Comparison of ENCODE assay signal across 17 cellular contexts in the genomic region with DNA sequence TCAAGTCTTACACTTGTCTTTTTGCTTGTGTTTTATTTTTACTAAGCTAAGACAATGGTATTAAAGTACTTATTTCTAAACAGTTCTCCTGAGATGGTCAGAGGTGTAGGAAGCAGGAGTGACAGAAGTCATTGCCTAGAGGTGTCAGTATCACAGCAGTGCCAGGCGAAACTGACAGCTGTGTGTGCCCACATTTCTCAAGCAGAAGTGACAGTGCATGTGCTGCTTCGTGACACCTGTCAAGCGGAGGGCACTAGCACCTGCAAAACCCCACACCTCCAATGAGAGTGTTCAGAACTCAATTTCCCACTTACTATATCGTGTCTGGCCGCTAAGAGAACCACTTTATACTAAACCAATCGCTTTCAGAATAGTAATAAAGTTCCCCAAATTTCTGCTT.
"Had no signal": no experiment of that assay in that cellular context is flagged by ENCODE, and none has a peak within 500 bp of the region (broad histone marks: within the 10 kb centered on the region; RNA-seq: fewer than 3 reads in every experiment).

No MANE protein-coding gene starts in this region.

- H3K36me3 ChIP-seq: esophagus muscularis mucosa, upper lobe of left lung had no signal

- H3K27me3 ChIP-seq: dorsolateral prefrontal cortex, esophagus muscularis mucosa, spleen, upper lobe of left lung had no signal

- H3K4me3 ChIP-seq: dorsolateral prefrontal cortex, esophagus muscularis mucosa, lower lobe of right lung, spleen, upper lobe of left lung had no signal

- H3K27ac ChIP-seq: esophagus muscularis mucosa, lower lobe of right lung, spleen, upper lobe of left lung had no signal

- H3K4me3 Mint-ChIP-seq: activated naive CD8-positive, alpha-beta T cell; immature natural killer cell; naive thymus-derived CD8-positive, alpha-beta T cell had no signal

- ATAC-seq: naive thymus-derived CD8-positive, alpha-beta T cell; sciatic nerve had no signal

- H3K9me3 ChIP-seq: esophagus muscularis mucosa, lower lobe of right lung, spleen, upper lobe of left lung had no signal

- H3K27ac Mint-ChIP-seq: activated naive CD8-positive, alpha-beta T cell; immature natural killer cell; progenitor cell of endocrine pancreas had no signal

- DNase-seq: activated CD4-positive, alpha-beta T cell treated with anti-CD3 and anti-CD28 coated beads, Interleukin-2, amount 50 U/mL, for 4 hours; activated CD4-positive, CD25-positive, alpha-beta regulatory T cell treated with anti-CD3 and anti-CD28 coated beads, Interleukin-2, amount 50 U/mL, for 72 hours; activated effector memory CD4-positive, alpha-beta T cell treated with Interleukin-2 at 50 U/mL for 16 hours; activated T-cell treated with anti-CD3 and anti-CD28 coated beads, Interleukin-2, amount 50 U/mL, for 1 hour; dorsolateral prefrontal cortex; immature natural killer cell; lower lobe of right lung; naive thymus-derived CD8-positive, alpha-beta T cell; spleen; stimulated activated CD4-positive, alpha-beta T cell treated with anti-CD3 and anti-CD28 coated beads, Interleukin-2, amount 100 ng/mL, for 24 hours; stimulated activated naive CD4-positive, alpha-beta T cell treated with Interleukin-2 at 50 U/mL for 16 hours; T-helper 2 cell; upper lobe of left lung had no signal

- H3K27me3 Mint-ChIP-seq: activated naive CD8-positive, alpha-beta T cell; naive thymus-derived CD8-positive, alpha-beta T cell; progenitor cell of endocrine pancreas had no signal

- H3K9me3 Mint-ChIP-seq: immature natural killer cell; naive thymus-derived CD8-positive, alpha-beta T cell had no signal
